In the genomic region with DNA sequence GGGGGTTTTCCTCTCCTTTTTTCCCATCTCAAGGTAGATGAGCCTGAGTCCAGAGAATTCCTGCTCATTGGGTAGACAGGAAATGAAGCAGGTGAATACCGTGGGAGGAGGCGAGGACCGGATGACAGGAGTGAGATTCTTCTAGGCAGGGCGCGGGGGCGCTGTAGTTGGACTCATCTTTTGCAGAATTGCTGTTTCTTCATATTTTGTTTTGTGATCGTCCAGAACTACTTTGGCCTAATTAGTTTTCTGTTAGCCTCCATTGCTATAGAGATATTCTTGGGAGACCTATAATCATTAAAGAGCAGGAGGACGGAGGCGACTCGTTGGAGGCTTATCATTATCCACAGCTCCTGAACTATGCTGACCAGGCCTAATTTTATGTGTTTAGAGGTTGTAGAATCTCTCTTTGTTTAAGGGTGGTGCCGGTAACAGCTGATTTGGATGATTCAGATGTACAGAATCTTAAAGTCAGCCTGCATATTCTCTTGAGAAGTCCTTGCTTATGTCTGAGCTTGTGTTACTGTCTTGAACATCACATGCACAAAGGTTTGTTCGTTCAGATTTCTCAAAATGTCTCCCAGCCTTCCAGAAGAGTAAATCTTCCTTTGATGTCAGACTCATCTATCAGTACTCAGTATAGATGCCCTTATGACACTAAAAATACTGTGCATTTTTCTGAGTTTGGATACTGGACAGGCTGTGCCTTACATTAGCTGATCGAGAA, we compare ENCODE assay signal across 8 cellular contexts. TPM values are rescaled to one million over a fixed set of nuclear protein-coding genes. Genes with fewer than 3 reads are reported as not detected.
DNase-seq lines count a peak whose midpoint lies in the region; ATAC-seq, FAIRE-seq and TF ChIP-seq lines count a peak whose summit lies in the region.

No MANE protein-coding gene starts in this region.

- H3K27ac ChIP-seq in coronary artery = peak overlapping the region; percentile 97 to 98

- peak; percentile 61 for ATAC-seq in SK-N-SH treated with all-trans-retinoic acid at 6 μM for 48 hours
- peak; percentile 60 for ATAC-seq in left colon
- no peak for ATAC-seq in GM18517 (IDR thresholded peaks at IDR 0.05; ENCODE audit: unreplicated experiment)

- H3K4me3 ChIP-seq in coronary artery = peak overlapping the region; percentile 90

- TF ChIP-seq CTCF in D721Med (IDR thresholded peaks at IDR 0.05; ENCODE audit: insufficient read depth, missing control alignments) (peak; percentile 47), coronary artery (IDR thresholded peaks at IDR 0.05) (no peak)

- intact Hi-C loops in left colon (cut with DNase I, micrococcal nuclease) = no loop called here

- DNase-seq in D721Med (ENCODE audit: insufficient read length, low spot score) (no peak), HuH-7.5 (ENCODE audit: low spot score) (peak; percentile 47), coronary artery (ENCODE audit: low spot score) (peak; percentile 75), left colon (peak; percentile 66 to 78)
- DNase-seq in stimulated activated CD4-positive, alpha-beta T cell treated with anti-CD3 and anti-CD28 coated beads, Interleukin-12 subunit alpha, Interleukin-12 subunit beta, amount 100 ng/mL, for 48 hours (ENCODE audit: low read depth in 2 of 3, low spot score in 1 of 3) = peak in 2 of 3 donors; percentile 11 to 28
- no peak for DNase-seq in effector CD8-positive, alpha-beta T cell (lab: John Stamatoyannopoulos, UW)

- FAIRE-seq in D721Med (lab: Jason Lieb, UNC) = no peak

TF ChIP-seq in SK-N-SH treated with all-trans-retinoic acid at 6 μM for 48 hours, 23 proteins besides CTCF, POLR2A, EP300 and RAD21:
- TF ChIP-seq ZC3H10 (CRISPR knock-in tag; IDR thresholded peaks at IDR 0.05) = no peak
- TF ChIP-seq SNAI2 (CRISPR knock-in tag; IDR thresholded peaks at IDR 0.05) = 0 out of 2 replicates have a peak, but pooled peaks have one; percentile 23
TF ChIP-seq in SK-N-SH treated with all-trans-retinoic acid at 6 μM for 48 hours: peak in this region for 1.

RNA-seq across cellular contexts. Expression of a gene that starts 0.7 kb away (rescaled TPM):
- total RNA-seq in left colon = 10 to 100 TPM; 92.6 to 96.2 TPM

RNA-seq across cellular contexts. Expression of a gene that starts 36.4 kb away (rescaled TPM):
- 10 to 100 TPM; 21.9 to 62.0 TPM for total RNA-seq in left colon

Comparison
In these comparisons a context has a peak if more than half of its experiments do, and no peak if none do; other contexts are left out.
1. DNase-seq: peak in HuH-7.5 (single experiment), coronary artery (single experiment), left colon (2 of 2) and stimulated activated CD4-positive, alpha-beta T cell treated with anti-CD3 and anti-CD28 coated beads, Interleukin-12 subunit alpha, Interleukin-12 subunit beta, amount 100 ng/mL, for 48 hours (2 of 3); none in D721Med (single experiment) and effector CD8-positive, alpha-beta T cell (single experiment).